Comparison of ENCODE assay signal across 1 cellular context in the genomic region with DNA sequence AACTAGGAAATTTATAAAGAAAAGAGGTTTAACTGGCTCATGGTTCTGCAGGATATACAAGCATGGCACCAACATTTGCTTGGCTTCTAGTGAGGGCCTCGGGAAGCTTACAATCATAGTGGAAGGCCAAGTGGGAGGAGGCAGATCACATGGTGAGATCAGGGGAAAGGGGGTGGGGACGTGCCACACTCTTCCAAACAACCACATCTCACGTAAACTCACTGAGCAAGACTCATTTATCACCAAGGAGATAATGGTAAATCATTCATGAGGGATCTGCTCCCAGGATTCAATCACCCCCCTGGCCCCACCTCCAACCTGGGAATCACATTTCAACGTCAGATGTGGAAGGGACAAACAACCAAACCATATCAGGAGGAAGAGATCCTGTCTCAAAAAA.
TF ChIP-seq lines count a peak whose summit lies in the region.

No MANE protein-coding gene starts in this region.

TF ChIP-seq in K562, 482 proteins besides CTCF, POLR2A, EP300 and RAD21:
- TF ChIP-seq RAD51 (IDR thresholded peaks at IDR 0.05; ENCODE audit: borderline replicate concordance, low read depth) (0 out of 2 replicates have a peak, but pooled peaks have one; percentile 10), FOXM1 (IDR thresholded peaks at IDR 0.05; ENCODE audit: low read depth) (no peak), FOXM1 (CRISPR knock-in tag; IDR thresholded peaks at IDR 0.05; ENCODE audit: low read depth) (no peak), CEBPG (CRISPR knock-in tag; IDR thresholded peaks at IDR 0.05) (no peak), CEBPG (tag; conservative IDR thresholded peaks at IDR 0.05 in 1 of 2, IDR thresholded peaks at IDR 0.05 in 1 of 2) (no peak), ETV1 (tag; conservative IDR thresholded peaks at IDR 0.05; ENCODE audit: low read depth) (no peak), MEIS2 (IDR thresholded peaks at IDR 0.05; ENCODE audit: partially characterized antibody) (peak; percentile 79), RFX1 (IDR thresholded peaks at IDR 0.05) (peak; percentile 22; the same call in 1 of the 2 replicates), L3MBTL2 (IDR thresholded peaks at IDR 0.05) (0 out of 2 replicates have a peak, but pooled peaks have one; percentile 21), ZNF589 (CRISPR knock-in tag; IDR thresholded peaks at IDR 0.05; ENCODE audit: low read depth) (no peak), ZNF174 (CRISPR knock-in tag; IDR thresholded peaks at IDR 0.05) (no peak), RBM39 (optimal IDR thresholded peaks at IDR 0.05; ENCODE audit: low read depth, low read length) (no peak), TRIM24 (IDR thresholded peaks at IDR 0.05) (peak in 1 of 2 experiments; percentile 32; a peak in 1 of 4 replicates), ZC3H4 (CRISPR knock-in tag; IDR thresholded peaks at IDR 0.05; ENCODE audit: borderline replicate concordance) (no peak), PHF21A (IDR thresholded peaks at IDR 0.05; ENCODE audit: borderline replicate concordance, low read depth) (no peak), STAT5A (IDR thresholded peaks at IDR 0.05; ENCODE audit: borderline replicate concordance, low read length) (no peak), ETV6 (IDR thresholded peaks at IDR 0.05; ENCODE audit: borderline replicate concordance in 1 of 2, low read depth in 2 of 2, low read length in 1 of 2) (no peak), ETV6 (CRISPR knock-in tag; IDR thresholded peaks at IDR 0.05; ENCODE audit: borderline replicate concordance) (no peak), XRCC3 (IDR thresholded peaks at IDR 0.05) (no peak), ZNF316 (IDR thresholded peaks at IDR 0.05) (peak; percentile 8; the same call in 1 of the 2 replicates), ZNF143 (CRISPR knock-in tag; IDR thresholded peaks at IDR 0.05) (no peak), ZFP30 (CRISPR knock-in tag; IDR thresholded peaks at IDR 0.05; ENCODE audit: borderline replicate concordance) (no peak)
- TF ChIP-seq, protein P1, sequence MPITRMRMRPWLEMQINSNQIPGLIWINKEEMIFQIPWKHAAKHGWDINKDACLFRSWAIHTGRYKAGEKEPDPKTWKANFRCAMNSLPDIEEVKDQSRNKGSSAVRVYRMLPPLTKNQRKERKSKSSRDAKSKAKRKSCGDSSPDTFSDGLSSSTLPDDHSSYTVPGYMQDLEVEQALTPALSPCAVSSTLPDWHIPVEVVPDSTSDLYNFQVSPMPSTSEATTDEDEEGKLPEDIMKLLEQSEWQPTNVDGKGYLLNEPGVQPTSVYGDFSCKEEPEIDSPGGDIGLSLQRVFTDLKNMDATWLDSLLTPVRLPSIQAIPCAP (CRISPR knock-in tag; IDR thresholded peaks at IDR 0.05; ENCODE audit: borderline replicate concordance) = no peak
- TF ChIP-seq, protein P2, sequence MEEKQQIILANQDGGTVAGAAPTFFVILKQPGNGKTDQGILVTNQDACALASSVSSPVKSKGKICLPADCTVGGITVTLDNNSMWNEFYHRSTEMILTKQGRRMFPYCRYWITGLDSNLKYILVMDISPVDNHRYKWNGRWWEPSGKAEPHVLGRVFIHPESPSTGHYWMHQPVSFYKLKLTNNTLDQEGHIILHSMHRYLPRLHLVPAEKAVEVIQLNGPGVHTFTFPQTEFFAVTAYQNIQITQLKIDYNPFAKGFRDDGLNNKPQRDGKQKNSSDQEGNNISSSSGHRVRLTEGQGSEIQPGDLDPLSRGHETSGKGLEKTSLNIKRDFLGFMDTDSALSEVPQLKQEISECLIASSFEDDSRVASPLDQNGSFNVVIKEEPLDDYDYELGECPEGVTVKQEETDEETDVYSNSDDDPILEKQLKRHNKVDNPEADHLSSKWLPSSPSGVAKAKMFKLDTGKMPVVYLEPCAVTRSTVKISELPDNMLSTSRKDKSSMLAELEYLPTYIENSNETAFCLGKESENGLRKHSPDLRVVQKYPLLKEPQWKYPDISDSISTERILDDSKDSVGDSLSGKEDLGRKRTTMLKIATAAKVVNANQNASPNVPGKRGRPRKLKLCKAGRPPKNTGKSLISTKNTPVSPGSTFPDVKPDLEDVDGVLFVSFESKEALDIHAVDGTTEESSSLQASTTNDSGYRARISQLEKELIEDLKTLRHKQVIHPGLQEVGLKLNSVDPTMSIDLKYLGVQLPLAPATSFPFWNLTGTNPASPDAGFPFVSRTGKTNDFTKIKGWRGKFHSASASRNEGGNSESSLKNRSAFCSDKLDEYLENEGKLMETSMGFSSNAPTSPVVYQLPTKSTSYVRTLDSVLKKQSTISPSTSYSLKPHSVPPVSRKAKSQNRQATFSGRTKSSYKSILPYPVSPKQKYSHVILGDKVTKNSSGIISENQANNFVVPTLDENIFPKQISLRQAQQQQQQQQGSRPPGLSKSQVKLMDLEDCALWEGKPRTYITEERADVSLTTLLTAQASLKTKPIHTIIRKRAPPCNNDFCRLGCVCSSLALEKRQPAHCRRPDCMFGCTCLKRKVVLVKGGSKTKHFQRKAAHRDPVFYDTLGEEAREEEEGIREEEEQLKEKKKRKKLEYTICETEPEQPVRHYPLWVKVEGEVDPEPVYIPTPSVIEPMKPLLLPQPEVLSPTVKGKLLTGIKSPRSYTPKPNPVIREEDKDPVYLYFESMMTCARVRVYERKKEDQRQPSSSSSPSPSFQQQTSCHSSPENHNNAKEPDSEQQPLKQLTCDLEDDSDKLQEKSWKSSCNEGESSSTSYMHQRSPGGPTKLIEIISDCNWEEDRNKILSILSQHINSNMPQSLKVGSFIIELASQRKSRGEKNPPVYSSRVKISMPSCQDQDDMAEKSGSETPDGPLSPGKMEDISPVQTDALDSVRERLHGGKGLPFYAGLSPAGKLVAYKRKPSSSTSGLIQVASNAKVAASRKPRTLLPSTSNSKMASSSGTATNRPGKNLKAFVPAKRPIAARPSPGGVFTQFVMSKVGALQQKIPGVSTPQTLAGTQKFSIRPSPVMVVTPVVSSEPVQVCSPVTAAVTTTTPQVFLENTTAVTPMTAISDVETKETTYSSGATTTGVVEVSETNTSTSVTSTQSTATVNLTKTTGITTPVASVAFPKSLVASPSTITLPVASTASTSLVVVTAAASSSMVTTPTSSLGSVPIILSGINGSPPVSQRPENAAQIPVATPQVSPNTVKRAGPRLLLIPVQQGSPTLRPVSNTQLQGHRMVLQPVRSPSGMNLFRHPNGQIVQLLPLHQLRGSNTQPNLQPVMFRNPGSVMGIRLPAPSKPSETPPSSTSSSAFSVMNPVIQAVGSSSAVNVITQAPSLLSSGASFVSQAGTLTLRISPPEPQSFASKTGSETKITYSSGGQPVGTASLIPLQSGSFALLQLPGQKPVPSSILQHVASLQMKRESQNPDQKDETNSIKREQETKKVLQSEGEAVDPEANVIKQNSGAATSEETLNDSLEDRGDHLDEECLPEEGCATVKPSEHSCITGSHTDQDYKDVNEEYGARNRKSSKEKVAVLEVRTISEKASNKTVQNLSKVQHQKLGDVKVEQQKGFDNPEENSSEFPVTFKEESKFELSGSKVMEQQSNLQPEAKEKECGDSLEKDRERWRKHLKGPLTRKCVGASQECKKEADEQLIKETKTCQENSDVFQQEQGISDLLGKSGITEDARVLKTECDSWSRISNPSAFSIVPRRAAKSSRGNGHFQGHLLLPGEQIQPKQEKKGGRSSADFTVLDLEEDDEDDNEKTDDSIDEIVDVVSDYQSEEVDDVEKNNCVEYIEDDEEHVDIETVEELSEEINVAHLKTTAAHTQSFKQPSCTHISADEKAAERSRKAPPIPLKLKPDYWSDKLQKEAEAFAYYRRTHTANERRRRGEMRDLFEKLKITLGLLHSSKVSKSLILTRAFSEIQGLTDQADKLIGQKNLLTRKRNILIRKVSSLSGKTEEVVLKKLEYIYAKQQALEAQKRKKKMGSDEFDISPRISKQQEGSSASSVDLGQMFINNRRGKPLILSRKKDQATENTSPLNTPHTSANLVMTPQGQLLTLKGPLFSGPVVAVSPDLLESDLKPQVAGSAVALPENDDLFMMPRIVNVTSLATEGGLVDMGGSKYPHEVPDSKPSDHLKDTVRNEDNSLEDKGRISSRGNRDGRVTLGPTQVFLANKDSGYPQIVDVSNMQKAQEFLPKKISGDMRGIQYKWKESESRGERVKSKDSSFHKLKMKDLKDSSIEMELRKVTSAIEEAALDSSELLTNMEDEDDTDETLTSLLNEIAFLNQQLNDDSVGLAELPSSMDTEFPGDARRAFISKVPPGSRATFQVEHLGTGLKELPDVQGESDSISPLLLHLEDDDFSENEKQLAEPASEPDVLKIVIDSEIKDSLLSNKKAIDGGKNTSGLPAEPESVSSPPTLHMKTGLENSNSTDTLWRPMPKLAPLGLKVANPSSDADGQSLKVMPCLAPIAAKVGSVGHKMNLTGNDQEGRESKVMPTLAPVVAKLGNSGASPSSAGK (IDR thresholded peaks at IDR 0.05) = no peak
- TF ChIP-seq, protein P3, sequence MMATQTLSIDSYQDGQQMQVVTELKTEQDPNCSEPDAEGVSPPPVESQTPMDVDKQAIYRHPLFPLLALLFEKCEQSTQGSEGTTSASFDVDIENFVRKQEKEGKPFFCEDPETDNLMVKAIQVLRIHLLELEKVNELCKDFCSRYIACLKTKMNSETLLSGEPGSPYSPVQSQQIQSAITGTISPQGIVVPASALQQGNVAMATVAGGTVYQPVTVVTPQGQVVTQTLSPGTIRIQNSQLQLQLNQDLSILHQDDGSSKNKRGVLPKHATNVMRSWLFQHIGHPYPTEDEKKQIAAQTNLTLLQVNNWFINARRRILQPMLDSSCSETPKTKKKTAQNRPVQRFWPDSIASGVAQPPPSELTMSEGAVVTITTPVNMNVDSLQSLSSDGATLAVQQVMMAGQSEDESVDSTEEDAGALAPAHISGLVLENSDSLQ (IDR thresholded peaks at IDR 0.05) = peak; percentile 44; the same call in 1 of the 2 replicates
- TF ChIP-seq, protein P4, sequence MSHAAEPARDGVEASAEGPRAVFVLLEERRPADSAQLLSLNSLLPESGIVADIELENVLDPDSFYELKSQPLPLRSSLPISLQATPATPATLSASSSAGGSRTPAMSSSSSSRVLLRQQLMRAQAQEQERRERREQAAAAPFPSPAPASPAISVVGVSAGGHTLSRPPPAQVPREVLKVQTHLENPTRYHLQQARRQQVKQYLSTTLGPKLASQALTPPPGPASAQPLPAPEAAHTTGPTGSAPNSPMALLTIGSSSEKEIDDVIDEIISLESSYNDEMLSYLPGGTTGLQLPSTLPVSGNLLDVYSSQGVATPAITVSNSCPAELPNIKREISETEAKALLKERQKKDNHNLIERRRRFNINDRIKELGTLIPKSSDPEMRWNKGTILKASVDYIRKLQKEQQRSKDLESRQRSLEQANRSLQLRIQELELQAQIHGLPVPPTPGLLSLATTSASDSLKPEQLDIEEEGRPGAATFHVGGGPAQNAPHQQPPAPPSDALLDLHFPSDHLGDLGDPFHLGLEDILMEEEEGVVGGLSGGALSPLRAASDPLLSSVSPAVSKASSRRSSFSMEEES (CRISPR knock-in tag; IDR thresholded peaks at IDR 0.05) = no peak
- TF ChIP-seq, protein P5, sequence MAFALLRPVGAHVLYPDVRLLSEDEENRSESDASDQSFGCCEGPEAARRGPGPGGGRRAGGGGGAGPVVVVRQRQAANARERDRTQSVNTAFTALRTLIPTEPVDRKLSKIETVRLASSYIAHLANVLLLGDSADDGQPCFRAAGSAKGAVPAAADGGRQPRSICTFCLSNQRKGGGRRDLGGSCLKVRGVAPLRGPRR (CRISPR knock-in tag; IDR thresholded peaks at IDR 0.05) = no peak
- TF ChIP-seq, protein P6, sequence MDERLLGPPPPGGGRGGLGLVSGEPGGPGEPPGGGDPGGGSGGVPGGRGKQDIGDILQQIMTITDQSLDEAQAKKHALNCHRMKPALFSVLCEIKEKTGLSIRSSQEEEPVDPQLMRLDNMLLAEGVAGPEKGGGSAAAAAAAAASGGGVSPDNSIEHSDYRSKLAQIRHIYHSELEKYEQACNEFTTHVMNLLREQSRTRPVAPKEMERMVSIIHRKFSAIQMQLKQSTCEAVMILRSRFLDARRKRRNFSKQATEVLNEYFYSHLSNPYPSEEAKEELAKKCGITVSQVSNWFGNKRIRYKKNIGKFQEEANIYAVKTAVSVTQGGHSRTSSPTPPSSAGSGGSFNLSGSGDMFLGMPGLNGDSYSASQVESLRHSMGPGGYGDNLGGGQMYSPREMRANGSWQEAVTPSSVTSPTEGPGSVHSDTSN (CRISPR knock-in tag; IDR thresholded peaks at IDR 0.05; ENCODE audit: low read depth) = no peak
- TF ChIP-seq, protein P6 (tag; conservative IDR thresholded peaks at IDR 0.05; ENCODE audit: low read depth) = 0 out of 2 replicates have a peak, but pooled peaks have one; percentile 38
- TF ChIP-seq, protein P7, sequence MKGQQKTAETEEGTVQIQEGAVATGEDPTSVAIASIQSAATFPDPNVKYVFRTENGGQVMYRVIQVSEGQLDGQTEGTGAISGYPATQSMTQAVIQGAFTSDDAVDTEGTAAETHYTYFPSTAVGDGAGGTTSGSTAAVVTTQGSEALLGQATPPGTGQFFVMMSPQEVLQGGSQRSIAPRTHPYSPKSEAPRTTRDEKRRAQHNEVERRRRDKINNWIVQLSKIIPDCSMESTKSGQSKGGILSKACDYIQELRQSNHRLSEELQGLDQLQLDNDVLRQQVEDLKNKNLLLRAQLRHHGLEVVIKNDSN (CRISPR knock-in tag; IDR thresholded peaks at IDR 0.05) = 0 out of 2 replicates have a peak, but pooled peaks have one; percentile 35
